Comparison of ENCODE assay signal across 8 cellular contexts in genomic region chr2:111481219-111481618, GRCh38.
DNase-seq lines count a peak whose midpoint lies in the region; ATAC-seq and TF ChIP-seq lines count a peak whose summit lies in the region.
"Not testable (repeated sequence)": the region's sequence is repeated elsewhere in the genome, so short reads cannot be mapped to it uniquely, and the experiment has no call there.

No MANE protein-coding gene starts in this region.

- H4K91ac ChIP-seq in mesenchymal stem cell (ENCODE audit: low read length): peak overlapping the region; percentile 39

- H3K4ac ChIP-seq in mesenchymal stem cell (ENCODE audit: low read depth in 1 of 2, low read length in 2 of 2): not testable (repeated sequence)

- not testable (repeated sequence) for H2BK5ac ChIP-seq in mesenchymal stem cell (ENCODE audit: low read depth, low read length, poor library complexity, severe bottlenecking)

- peak overlapping the region; percentile 84 for H4K8ac ChIP-seq in mesenchymal stem cell (ENCODE audit: low read length)

- peak overlapping the region in 1 of 2 experiments; percentile 25 for H2BK12ac ChIP-seq in mesenchymal stem cell (ENCODE audit: low read length in 2 of 2)

- WGBS in mesenchymal stem cell: 17% methylated on average over 9 of the region's 11 CpGs

- H2AFZ ChIP-seq in DND-41 (ENCODE audit: low read depth, low read length); OCI-LY3 (ENCODE audit: low read depth, low read length); mesenchymal stem cell (ENCODE audit: low read depth, low read length): not testable (repeated sequence)

- not testable (repeated sequence) for H3K23ac ChIP-seq in mesenchymal stem cell (ENCODE audit: low read length in 2 of 2)

- H3K36me3 ChIP-seq in DND-41 (ENCODE audit: insufficient read depth, low read length); OCI-LY3 (replicated peaks; ENCODE audit: low read depth, low read length); brain microvascular endothelial cell (replicated peaks); mesenchymal stem cell (ENCODE audit: control insufficient read depth in 1 of 2, insufficient read depth in 2 of 2, low read depth in 1 of 2, low read length in 2 of 2): not testable (repeated sequence)

- not testable (repeated sequence) for H3K36me3 Mint-ChIP-seq in HFFc6 (ENCODE audit: low read depth); stimulated activated memory B cell treated with anti-CD40 and anti-IgM and Interleukin-4, amounts not matched to agents 10 μg/mL and 1 μg/mL and 100 μg/mL, for 72 hours
- H3K36me3 Mint-ChIP-seq in activated CD4-positive, alpha-beta T cell treated with anti-CD3 and anti-CD28 coated beads, Interleukin-2, amount 10 ng/mL, durations not matched to agents 24 days and 14 days (ENCODE audit: low read depth): peaks cover 20% of the 10 kb centered on the region

- not testable (repeated sequence) for H3K9ac ChIP-seq in DND-41 (ENCODE audit: low read depth, low read length); OCI-LY3 (ENCODE audit: low read length); mesenchymal stem cell (ENCODE audit: low read length)

- H3K4me1 Mint-ChIP-seq in HFFc6 (ENCODE audit: low read depth): peaks cover 26% of the 10 kb centered on the region
- H3K4me1 Mint-ChIP-seq in activated CD4-positive, alpha-beta T cell treated with anti-CD3 and anti-CD28 coated beads, Interleukin-2, amount 10 ng/mL, durations not matched to agents 24 days and 14 days: peaks cover 30% of the 10 kb centered on the region
- H3K4me1 Mint-ChIP-seq in stimulated activated memory B cell treated with anti-CD40 and anti-IgM and Interleukin-4, amounts not matched to agents 10 μg/mL and 1 μg/mL and 100 μg/mL, for 72 hours: peaks cover 15% of the 10 kb centered on the region

- H4K20me1 ChIP-seq in DND-41 (ENCODE audit: insufficient read depth, low read length); OCI-LY3 (ENCODE audit: insufficient read depth, low read length): not testable (repeated sequence)

- intact Hi-C loops in activated CD4-positive, alpha-beta T cell treated with anti-CD3 and anti-CD28 coated beads, Interleukin-2, amount 10 ng/mL, durations not matched to agents 24 days and 14 days (cut with micrococcal nuclease): loop anchor here (10.0 kb wide), 1 partner anchor 224 kb away; no protein-coding TSS in a partner anchor
- intact Hi-C loops in Right ventricle myocardium inferior (cut with DNase I): not testable (repeated sequence)

- H3K14ac ChIP-seq in mesenchymal stem cell (ENCODE audit: low read length in 2 of 2): not testable (repeated sequence)

- not testable (repeated sequence) for H3K4me2 ChIP-seq in DND-41 (ENCODE audit: insufficient read depth, low read length)
- peak overlapping the region; percentile 22 for H3K4me2 ChIP-seq in OCI-LY3 (ENCODE audit: low read length)
- peak overlapping the region; percentile 29 for H3K4me2 ChIP-seq in mesenchymal stem cell (ENCODE audit: low read length, poor library complexity, severe bottlenecking)

- peak overlapping the region; percentile 34; the same call in 1 of the 2 replicates for H3K4me3 Mint-ChIP-seq in HFFc6
- not testable (repeated sequence) for H3K4me3 Mint-ChIP-seq in activated CD4-positive, alpha-beta T cell treated with anti-CD3 and anti-CD28 coated beads, Interleukin-2, amount 10 ng/mL, durations not matched to agents 24 days and 14 days; stimulated activated memory B cell treated with anti-CD40 and anti-IgM and Interleukin-4, amounts not matched to agents 10 μg/mL and 1 μg/mL and 100 μg/mL, for 72 hours

- not testable (repeated sequence) for H3K9me3 ChIP-seq in DND-41 (ENCODE audit: insufficient read depth, low read length, severe bottlenecking); OCI-LY3 (ENCODE audit: insufficient read depth, low read length); mesenchymal stem cell (ENCODE audit: control insufficient read depth, low read length)

- peaks cover 64% of the 10 kb centered on the region for H3K79me2 ChIP-seq in DND-41 (ENCODE audit: insufficient read depth, low read length)
- not testable (repeated sequence) for H3K79me2 ChIP-seq in OCI-LY3 (ENCODE audit: low read length)

- H3K27me3 Mint-ChIP-seq in HFFc6 (ENCODE audit: insufficient read depth); activated CD4-positive, alpha-beta T cell treated with anti-CD3 and anti-CD28 coated beads, Interleukin-2, amount 10 ng/mL, durations not matched to agents 24 days and 14 days; stimulated activated memory B cell treated with anti-CD40 and anti-IgM and Interleukin-4, amounts not matched to agents 10 μg/mL and 1 μg/mL and 100 μg/mL, for 72 hours: not testable (repeated sequence)

- not testable (repeated sequence) for DNase-seq in DND-41; HFFc6; brain microvascular endothelial cell; Right ventricle myocardium inferior (ENCODE audit: missing footprints); mesenchymal stem cell
- peak; percentile 54 for DNase-seq in activated CD4-positive, alpha-beta T cell treated with anti-CD3 and anti-CD28 coated beads, Interleukin-2, amount 10 ng/mL, durations not matched to agents 24 days and 14 days

- H3K18ac ChIP-seq in mesenchymal stem cell (ENCODE audit: low read depth in 1 of 2, low read length in 2 of 2): peak overlapping the region; percentile 54 to 62

- not testable (repeated sequence) for H3K4me3 ChIP-seq in DND-41 (ENCODE audit: low read depth in 1 of 2, low read length in 2 of 2); OCI-LY3 (ENCODE audit: low read length); brain microvascular endothelial cell (ENCODE audit: low read depth, low read length); mesenchymal stem cell (ENCODE audit: insufficient read depth in 1 of 2, low read depth in 1 of 2, low read length in 2 of 2)

- not testable (repeated sequence) for H3K27me3 ChIP-seq in DND-41 (ENCODE audit: insufficient read depth, low read length, poor library complexity); OCI-LY3 (ENCODE audit: low read depth, low read length); brain microvascular endothelial cell (replicated peaks); mesenchymal stem cell (ENCODE audit: control insufficient read depth in 1 of 2, insufficient read depth in 1 of 2, low read length in 2 of 2)

- H3K4me1 ChIP-seq in DND-41 (ENCODE audit: insufficient read depth, low read length) (peaks cover 18% of the 10 kb centered on the region), OCI-LY3 (ENCODE audit: low read length) (peaks cover 44% of the 10 kb centered on the region), mesenchymal stem cell (ENCODE audit: control insufficient read depth, insufficient read depth, low read depth, low read length) (peaks cover 11% of the 10 kb centered on the region)

- H2AK5ac ChIP-seq in mesenchymal stem cell (ENCODE audit: low read length, severe bottlenecking): not testable (repeated sequence)

- not testable (repeated sequence) for H3K9me3 Mint-ChIP-seq in HFFc6; activated CD4-positive, alpha-beta T cell treated with anti-CD3 and anti-CD28 coated beads, Interleukin-2, amount 10 ng/mL, durations not matched to agents 24 days and 14 days; stimulated activated memory B cell treated with anti-CD40 and anti-IgM and Interleukin-4, amounts not matched to agents 10 μg/mL and 1 μg/mL and 100 μg/mL, for 72 hours

- H3K27ac Mint-ChIP-seq in HFFc6: peak overlapping the region; percentile 78
- H3K27ac Mint-ChIP-seq in activated CD4-positive, alpha-beta T cell treated with anti-CD3 and anti-CD28 coated beads, Interleukin-2, amount 10 ng/mL, durations not matched to agents 24 days and 14 days: peak overlapping the region; percentile 75
- H3K27ac Mint-ChIP-seq in stimulated activated memory B cell treated with anti-CD40 and anti-IgM and Interleukin-4, amounts not matched to agents 10 μg/mL and 1 μg/mL and 100 μg/mL, for 72 hours: peak overlapping the region; percentile 96

- not testable (repeated sequence) for H2BK15ac ChIP-seq in mesenchymal stem cell (ENCODE audit: low read depth, poor library complexity, severe bottlenecking)

- ATAC-seq in DND-41 (ENCODE audit: insufficient read depth, low read depth); stimulated activated memory B cell treated with anti-CD40 and anti-IgM and Interleukin-4, amounts not matched to agents 10 μg/mL and 1 μg/mL and 100 μg/mL, for 72 hours: not testable (repeated sequence)
- ATAC-seq in Right ventricle myocardium inferior: peak; percentile 29

- not testable (repeated sequence) for H3K79me1 ChIP-seq in mesenchymal stem cell (replicated peaks; ENCODE audit: low read length, poor library complexity, severe bottlenecking)

- H2BK120ac ChIP-seq in mesenchymal stem cell (ENCODE audit: low read depth, low read length): not testable (repeated sequence)

- peak overlapping the region; percentile 36 for H3K27ac ChIP-seq in DND-41 (ENCODE audit: low read length)
- not testable (repeated sequence) for H3K27ac ChIP-seq in OCI-LY3 (ENCODE audit: low read length)
- peak overlapping the region; percentile 28 for H3K27ac ChIP-seq in brain microvascular endothelial cell
- H3K27ac ChIP-seq in mesenchymal stem cell (ENCODE audit: low read length, poor library complexity, severe bottlenecking): peak overlapping the region; percentile 32

- TF ChIP-seq CTCF in DND-41 (IDR thresholded peaks at IDR 0.05; ENCODE audit: borderline replicate concordance, extremely low read depth, low read length, poor library complexity, severe bottlenecking); HFFc6 (IDR thresholded peaks at IDR 0.05); OCI-LY3 (IDR thresholded peaks at IDR 0.05; ENCODE audit: low read depth, low read length); brain microvascular endothelial cell (IDR thresholded peaks at IDR 0.05; ENCODE audit: low read depth, low read length, missing control alignments): not testable (repeated sequence)

- in situ Hi-C loops in brain microvascular endothelial cell (cut with HindIII; ENCODE audit: low pct_ligation_motif_present, low sequenced_read_pairs): not testable (repeated sequence)
